Comparison of ENCODE assay signal across 11 cellular contexts in genomic region chr15:73593278-73594074, GRCh38. TPM values are rescaled to one million over a fixed set of nuclear protein-coding genes. Genes with fewer than 3 reads are reported as not detected.
DNase-seq lines count a peak whose midpoint lies in the region; ATAC-seq and TF ChIP-seq lines count a peak whose summit lies in the region.
"Had no signal": no experiment of that assay in that cellular context is flagged by ENCODE, and none has a peak within 500 bp of the region (broad histone marks: within the 10 kb centered on the region; RNA-seq: fewer than 3 reads in every experiment).

No MANE protein-coding gene starts in this region.

- TF ChIP-seq CTCF in IMR-90 (conservative IDR thresholded peaks at IDR 0.05; ENCODE audit: low read depth, low read length) (no peak), mesothelial cell of epicardium (IDR thresholded peaks at IDR 0.05; ENCODE audit: unreplicated experiment) (no peak), spleen (IDR thresholded peaks at IDR 0.05 in 8 of 11, conservative IDR thresholded peaks at IDR 0.05 in 3 of 11) (no peak)

- no peak overlapping the region for H3K4me2 ChIP-seq in IMR-90 (ENCODE audit: low read depth, low read length)

- no peak overlapping the region for H3K56ac ChIP-seq in IMR-90 (ENCODE audit: extremely low read depth, insufficient read depth, low read length)

- no peaks in the 10 kb centered on the region for H3K9me3 Mint-ChIP-seq in mesothelial cell of epicardium

- no CpG with 5 or more reads among the region's 9 CpGs for WGBS in IMR-90 (ENCODE audit: extremely low coverage in 2 of 2, insufficient read length in 1 of 2), 2 experiments
- WGBS in spleen, 5 donors = 60 to 68% (median 67%) methylated on average over 9 of the region's 9 CpGs

- peak; percentile 46 for DNase-seq in IMR-90
- peak; percentile 31 for DNase-seq in NCI-H2171 treated with DMSO at 0.1 percent for 48 hours (lab: John Stamatoyannopoulos, UW)
- peak; percentile 36 for DNase-seq in cerebellum (ENCODE audit: low spot score)
- no peak for DNase-seq in mesothelial cell of epicardium (ENCODE audit: low spot score in 2 of 2, unreplicated experiment in 2 of 2)
- no peak for DNase-seq in activated T-cell treated with anti-CD3 and anti-CD28 coated beads, Interleukin-2, amount 50 U/mL, for 48 hours
- no peak for DNase-seq in NCI-H2196 (lab: John Stamatoyannopoulos, UW; ENCODE audit: unreplicated experiment)
- no peak for DNase-seq in spleen
- DNase-seq: activated CD4-positive, alpha-beta T cell treated with anti-CD3 and anti-CD28 coated beads, Interleukin-2, amount 50 U/mL, for 1 hour; mesendoderm; SIG-M5 had no signal

- no peak for ATAC-seq in IMR-90 (ENCODE audit: low read depth)
- ATAC-seq in HG03520 (IDR thresholded peaks at IDR 0.05; ENCODE audit: unreplicated experiment) = no peak

- H2BK15ac ChIP-seq in IMR-90 (ENCODE audit: low read depth, low read length) = no peak overlapping the region

- H3K23ac ChIP-seq in IMR-90 (ENCODE audit: low read depth, low read length) = no peak overlapping the region

- in situ Hi-C loops in IMR-90 (cut with MboI; ENCODE audit: low sequenced_read_pairs) = no loop called here

- peaks cover 23% of the 10 kb centered on the region for H3K9me1 ChIP-seq in IMR-90 (ENCODE audit: insufficient read depth, low read length)

- BruUV-seq in IMR-90 (replicated peaks; lab: Mats Ljungman, UMichigan) = no TSS peak

- H3K4me3 Mint-ChIP-seq in mesothelial cell of epicardium = no peak overlapping the region

- no peak overlapping the region for H2AFZ ChIP-seq in IMR-90 (replicated peaks; ENCODE audit: low read length, poor library complexity)

- dilution Hi-C loops in IMR-90 (cut with HindIII; ENCODE audit: low sequenced_read_pairs, unreplicated experiment) = no loop called here

- no peak for TF ChIP-seq POLR2A in IMR-90 (IDR thresholded peaks at IDR 0.05; ENCODE audit: low read depth, low read length)
- no peak for TF ChIP-seq POLR2A in spleen (IDR thresholded peaks at IDR 0.05)

- peaks cover 27% of the 10 kb centered on the region for H3K36me3 Mint-ChIP-seq in mesothelial cell of epicardium

- peaks cover 61 to 91% of the 10 kb centered on the region in 2 experiments for H3K79me1 ChIP-seq in IMR-90 (ENCODE audit: low read depth in 1 of 2, low read length in 2 of 2)

- H3K4me3 ChIP-seq in IMR-90 (ENCODE audit: insufficient read depth, low read depth, low read length) = no peak overlapping the region
- no peak overlapping the region for H3K4me3 ChIP-seq in spleen

- peaks cover 12% of the 10 kb centered on the region for H3K36me3 ChIP-seq in IMR-90 (ENCODE audit: control insufficient read depth, insufficient read depth, low read length)
- H3K36me3 ChIP-seq in spleen = peaks cover 0 to 67% (median 17%) of the 10 kb centered on the region in 6 donors

- TF ChIP-seq RAD21 in IMR-90 (IDR thresholded peaks at IDR 0.05; ENCODE audit: low read length) = no peak

- no peak overlapping the region for H4K91ac ChIP-seq in IMR-90 (ENCODE audit: insufficient read depth, low read depth, low read length)

- H3K9ac ChIP-seq in IMR-90 (ENCODE audit: low read depth, low read length) = no peak overlapping the region

- H2BK5ac ChIP-seq in IMR-90 (ENCODE audit: low read depth, low read length, poor library complexity, severe bottlenecking) = no peak overlapping the region

- no peak overlapping the region for H2AK5ac ChIP-seq in IMR-90 (ENCODE audit: low read depth, low read length)

- POLR2A ChIA-PET in IMR-90 (lab: Charles Lee; ENCODE audit: unreplicated experiment) = no interaction called here

- no peak overlapping the region for H2BK20ac ChIP-seq in IMR-90 (ENCODE audit: low read depth, low read length)

- no peaks in the 10 kb centered on the region for H3K27me3 Mint-ChIP-seq in mesothelial cell of epicardium (ENCODE audit: low read depth)

- no peak overlapping the region for H3K14ac ChIP-seq in IMR-90 (replicated peaks; ENCODE audit: low read depth, low read length)

- H4K8ac ChIP-seq in IMR-90 (ENCODE audit: low read depth in 2 of 2, low read length in 2 of 2) = no peak overlapping the region

- H3K4me1 ChIP-seq in IMR-90 (ENCODE audit: control insufficient read depth, insufficient read depth, low read length) (peaks cover 10% of the 10 kb centered on the region), spleen (peaks cover 0 to 56% (median 29%) of the 10 kb centered on the region in 6 donors)

- intact Hi-C loops in IMR-90 (cut with micrococcal nuclease) = loop anchor here (2.0 kb wide), 1 partner anchor 15 kb away; no protein-coding TSS in a partner anchor
- intact Hi-C loops in spleen (cut with DNase I; ENCODE audit: low total_unique reads) = no loop called here

- CTCF ChIA-PET in IMR-90 (lab: Yijun Ruan, JAX) = interaction anchor here (1.3 kb wide), 1 partner anchor 42 kb away, joined by 4 read pairs; no protein-coding TSS in a partner anchor

- H4K20me1 ChIP-seq in IMR-90 (ENCODE audit: insufficient read depth, low read length) = peaks cover 76% of the 10 kb centered on the region

- no peak overlapping the region for H4K5ac ChIP-seq in IMR-90 (ENCODE audit: low read depth, low read length)

- no peak overlapping the region for H2AK9ac ChIP-seq in IMR-90 (replicated peaks; ENCODE audit: low read depth, low read length, poor library complexity)

- H3K4ac ChIP-seq in IMR-90 (ENCODE audit: low read depth, low read length) = no peak overlapping the region

- peaks cover 25% of the 10 kb centered on the region for H3K4me1 Mint-ChIP-seq in mesothelial cell of epicardium

- no peak overlapping the region for H2BK120ac ChIP-seq in IMR-90 (ENCODE audit: low read depth, low read length)

- no peak overlapping the region for H3K18ac ChIP-seq in IMR-90 (ENCODE audit: low read depth, low read length)

- H3K9me3 ChIP-seq in IMR-90 (ENCODE audit: control insufficient read depth, insufficient read depth, low read length) (no peaks in the 10 kb centered on the region), spleen (no peaks in the 10 kb centered on the region)

- H3K27ac ChIP-seq in IMR-90 (ENCODE audit: insufficient read depth, low read length) (no peak overlapping the region), spleen (peak overlapping the region in 1 of 8 donors; percentile 17)

- no peaks in the 10 kb centered on the region for H3K27me3 ChIP-seq in IMR-90 (ENCODE audit: control insufficient read depth, insufficient read depth, low read length)
- no peaks in the 10 kb centered on the region for H3K27me3 ChIP-seq in spleen (replicated peaks in 1 of 7)

- H3K27ac Mint-ChIP-seq in mesothelial cell of epicardium = peak overlapping the region; percentile 84

TF ChIP-seq in IMR-90, 13 proteins besides CTCF, POLR2A, EP300 and RAD21:
- TF ChIP-seq CEBPB (IDR thresholded peaks at IDR 0.05; ENCODE audit: low read depth, low read length) (no peak), MAFK (IDR thresholded peaks at IDR 0.05; ENCODE audit: low read depth, low read length) (no peak), MXI1 (IDR thresholded peaks at IDR 0.05; ENCODE audit: borderline replicate concordance, low read depth, low read length) (no peak), ELK1 (IDR thresholded peaks at IDR 0.05; ENCODE audit: borderline replicate concordance, low read depth, low read length) (no peak), FOS (IDR thresholded peaks at IDR 0.05; ENCODE audit: low read depth, low read length) (no peak), SMC3 (IDR thresholded peaks at IDR 0.05; ENCODE audit: low read depth, low read length) (no peak), RFX5 (IDR thresholded peaks at IDR 0.05; ENCODE audit: low read depth, low read length) (no peak), CHD1 (IDR thresholded peaks at IDR 0.05; ENCODE audit: low read depth, low read length) (no peak), USF2 (IDR thresholded peaks at IDR 0.05; ENCODE audit: low read depth, low read length) (no peak)

RNA-seq across cellular contexts. Expression of gene NPTN, which starts 39.7 kb away (rescaled TPM):
- 150 and 171 TPM in 2 replicates for total RNA-seq in IMR-90 (2012; rRNA removed)
- 268 and 329 TPM in 2 replicates for polyA plus RNA-seq in IMR-90 (2012; rRNA removed)
- 181 and 182 TPM in 2 replicates for polyA plus RNA-seq in IMR-90 (2012; cell fraction: cytosol; rRNA removed)
- 77.6 and 177 TPM in 2 replicates for polyA plus RNA-seq in IMR-90 (2012; cell fraction: nucleus; rRNA removed; ENCODE audit: low replicate concordance)
- total RNA-seq in cerebellum = 122 TPM
- 102 to 116 TPM (median 109 TPM) in 3 replicates for total RNA-seq in mesothelial cell of epicardium
- total RNA-seq in spleen = 100 to 1,000 TPM in 5 of 7 donors, 10 to 100 TPM in 2; 79.5 to 130 (median 102) TPM
- polyA plus RNA-seq in spleen = 10 to 100 TPM; 18.9 to 28.8 (median 23.8) TPM

Comparison
In these comparisons a context has a peak if more than half of its experiments do, and no peak if none do; other contexts are left out.
1. DNase-seq: peak in IMR-90 (single experiment), NCI-H2171 treated with DMSO at 0.1 percent for 48 hours (single experiment) and cerebellum (single experiment); none in mesothelial cell of epicardium (0 of 2), activated T-cell treated with anti-CD3 and anti-CD28 coated beads, Interleukin-2, amount 50 U/mL, for 48 hours (0 of 2), NCI-H2196 (single experiment) and spleen (single experiment).